In genomic region chrX:11758400-11759171, GRCh38 we compare ENCODE assay signal across 8 cellular contexts. TPM values are rescaled to one million over a fixed set of nuclear protein-coding genes. Genes with fewer than 3 reads are reported as not detected.
A peak's percentile ranks its signal among the peaks of the same experiment; 100 is the strongest.
DNase-seq lines count a peak whose midpoint lies in the region; ATAC-seq and TF ChIP-seq lines count a peak whose summit lies in the region.

No MANE protein-coding gene starts in this region.

- DNase-seq in CD14-positive monocyte (ENCODE audit: low spot score) (peak; percentile 79), endodermal cell (peak; percentile 91), mesothelial cell of epicardium (ENCODE audit: low spot score in 2 of 2, unreplicated experiment in 2 of 2) (peak; percentile 77 to 89)
- DNase-seq in NK-92 treated with Interleukin-12 subunit alpha and Interleukin-12 subunit beta, amount 100 ng/mL, for 24 hours (lab: John Stamatoyannopoulos, UW) = peak; percentile 77
- DNase-seq in activated CD8-positive, alpha-beta memory T cell treated with anti-CD3 and anti-CD28 coated beads, Interleukin-2, amount 50 U/mL, for 24 hours (ENCODE audit: extremely low read depth) = peak; percentile 65
- DNase-seq in stimulated activated CD8-positive, alpha-beta memory T cell treated with anti-CD3 and anti-CD28 coated beads, Interleukin-15, amount 100 ng/mL, for 24 hours (ENCODE audit: low read depth) = peak; percentile 80

- peaks cover 0 to 22% (median 10%) of the 10 kb centered on the region in 7 donors for H3K9me3 Mint-ChIP-seq in CD14-positive monocyte
- H3K9me3 Mint-ChIP-seq in endodermal cell = peaks cover 64% of the 10 kb centered on the region
- peaks cover 10% of the 10 kb centered on the region for H3K9me3 Mint-ChIP-seq in mesothelial cell of epicardium

- H3K4me1 ChIP-seq in endodermal cell (ENCODE audit: control insufficient read depth, insufficient read depth, low read length) = no peaks in the 10 kb centered on the region

- H3K4me1 Mint-ChIP-seq in CD14-positive monocyte = peaks cover 29% of the 10 kb centered on the region
- H3K4me1 Mint-ChIP-seq in endodermal cell = peaks cover 4% of the 10 kb centered on the region
- H3K4me1 Mint-ChIP-seq in mesothelial cell of epicardium = peaks cover 8% of the 10 kb centered on the region

- peak; percentile 78 for TF ChIP-seq CTCF in CD14-positive monocyte (IDR thresholded peaks at IDR 0.05)
- peak; percentile 85 for TF ChIP-seq CTCF in endodermal cell (conservative IDR thresholded peaks at IDR 0.05)
- peak; percentile 77 for TF ChIP-seq CTCF in mesothelial cell of epicardium (IDR thresholded peaks at IDR 0.05; ENCODE audit: unreplicated experiment)

- H3K36me3 Mint-ChIP-seq in CD14-positive monocyte (peaks cover 22 to 27% of the 10 kb centered on the region in 2 donors), endodermal cell (ENCODE audit: low read depth) (peaks cover 17% of the 10 kb centered on the region), mesothelial cell of epicardium (peaks cover 6% of the 10 kb centered on the region)

- H3K4me3 ChIP-seq in endodermal cell (ENCODE audit: low read length) = peak overlapping the region; percentile 92

- H3K27ac ChIP-seq in endodermal cell (ENCODE audit: low read depth, low read length) = peak overlapping the region; percentile 81

- peak overlapping the region; percentile 71 for H3K9ac ChIP-seq in endodermal cell (ENCODE audit: extremely low read depth, low read length, poor library complexity, severe bottlenecking)

- H3K27me3 ChIP-seq in endodermal cell (ENCODE audit: control insufficient read depth, insufficient read depth, low read length, poor library complexity, severe bottlenecking) = no peaks in the 10 kb centered on the region

- H3K9me3 ChIP-seq in endodermal cell (ENCODE audit: control insufficient read depth, low read length) = no peaks in the 10 kb centered on the region

- H3K4me3 Mint-ChIP-seq in CD14-positive monocyte (peak overlapping the region; percentile 94 to 96), endodermal cell (peak overlapping the region; percentile 80), mesothelial cell of epicardium (peak overlapping the region; percentile 94)

- 0% methylated on average over 12 to 66 of the region's 66 CpGs for WGBS in endodermal cell (ENCODE audit: insufficient coverage in 1 of 2, insufficient read length in 1 of 2), 2 experiments

- intact Hi-C loops in CD14-positive monocyte (cut with micrococcal nuclease) = loop anchor here in 1 of 2 donors (10.0 kb wide), 1 partner anchor 1564 kb away; no protein-coding TSS in a partner anchor

- H3K27me3 Mint-ChIP-seq in CD14-positive monocyte (ENCODE audit: low read depth in 3 of 3) (peaks cover 0 to 3% (median 2%) of the 10 kb centered on the region in 3 donors), endodermal cell (ENCODE audit: insufficient read depth) (peaks cover 12% of the 10 kb centered on the region), mesothelial cell of epicardium (ENCODE audit: low read depth) (no peaks in the 10 kb centered on the region)

- ATAC-seq in GM19395 (IDR thresholded peaks at IDR 0.05; ENCODE audit: unreplicated experiment) (peak; percentile 32), HG03565 (IDR thresholded peaks at IDR 0.05; ENCODE audit: unreplicated experiment) (peak; percentile 37)

- H3K36me3 ChIP-seq in endodermal cell (ENCODE audit: control insufficient read depth, insufficient read depth, low read length) = peaks cover 21% of the 10 kb centered on the region

- H3K27ac Mint-ChIP-seq in CD14-positive monocyte (peak overlapping the region; percentile 94 to 99 (median 98)), endodermal cell (peak overlapping the region; percentile 78), mesothelial cell of epicardium (peak overlapping the region; percentile 82)

RNA-seq across cellular contexts. Expression of gene MSL3, which starts 0.5 kb away (rescaled TPM):
- polyA plus RNA-seq in CD14-positive monocyte = 10 to 100 TPM; 65.5 to 86.0 TPM
- 10 to 100 TPM; 16.2 to 18.0 TPM for total RNA-seq in endodermal cell
- polyA plus RNA-seq in endodermal cell (2013, experiment 1 of 2) = 23.3 TPM
- polyA plus RNA-seq in endodermal cell (2013, experiment 2 of 2) = 21.1 TPM
- total RNA-seq in mesothelial cell of epicardium = 22.9 to 23.2 TPM (median 23.0 TPM) in 3 replicates

Comparison
In these comparisons a context has a peak if more than half of its experiments do, and no peak if none do; other contexts are left out.
1. Peak in every context shown above with its lines: DNase-seq, ATAC-seq, H3K4me3 ChIP-seq and H3K27ac ChIP-seq.